In the genomic region with DNA sequence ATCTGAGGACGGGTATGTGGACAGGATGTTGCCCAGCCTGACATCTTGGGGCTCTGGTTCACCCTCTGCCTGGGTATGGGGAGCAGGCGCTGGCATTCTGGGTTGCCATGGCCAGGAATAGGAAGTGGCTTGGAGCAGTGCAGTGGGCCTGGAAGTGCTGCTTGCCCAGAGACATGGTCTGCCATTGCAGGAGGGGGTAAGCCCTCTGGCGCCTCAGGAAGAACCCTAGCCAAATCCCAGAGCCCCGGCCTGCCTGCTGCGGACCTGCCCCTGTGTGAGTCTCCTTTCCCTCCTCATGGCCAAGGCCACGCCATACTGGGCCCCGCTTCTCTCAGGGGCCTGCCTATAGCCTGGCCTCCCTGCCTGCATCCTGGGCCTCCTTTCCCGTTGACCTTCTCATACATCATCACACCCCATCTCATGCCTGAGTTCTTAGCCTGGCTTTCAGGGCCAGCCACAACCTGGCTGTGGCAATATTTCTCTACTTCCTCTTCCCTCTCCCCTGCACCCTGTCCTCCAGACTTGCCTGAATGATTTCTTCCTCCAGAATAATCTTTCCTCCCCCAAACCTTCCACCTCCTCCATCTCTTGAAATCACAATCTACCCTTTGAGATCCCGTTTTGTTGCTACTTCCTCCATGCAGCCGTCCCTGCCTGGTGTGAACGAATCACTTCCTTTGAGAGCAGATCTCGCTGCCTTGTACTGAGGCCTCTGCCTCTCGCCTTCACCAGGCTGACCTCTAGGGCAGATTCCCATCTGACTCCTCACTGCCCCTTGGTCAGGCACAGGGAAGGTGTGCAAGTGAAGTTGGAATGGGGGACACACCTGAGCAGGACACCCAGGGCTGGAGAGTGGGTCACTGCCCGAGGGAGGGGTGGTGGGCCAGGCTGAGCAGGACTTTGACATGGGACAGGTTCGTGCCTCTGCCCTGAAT, we compare ENCODE assay signal across 10 cellular contexts. TPM values are rescaled to one million over a fixed set of nuclear protein-coding genes. Genes with fewer than 3 reads are reported as not detected.
A peak's percentile ranks its signal among the peaks of the same experiment; 100 is the strongest.
DNase-seq lines count a peak whose midpoint lies in the region; ATAC-seq, FAIRE-seq and TF ChIP-seq lines count a peak whose summit lies in the region.
"Had no signal": no experiment of that assay in that cellular context is flagged by ENCODE, and none has a peak within 500 bp of the region (broad histone marks: within the 10 kb centered on the region; RNA-seq: fewer than 3 reads in every experiment).

No MANE protein-coding gene starts in this region.

- no peak for FAIRE-seq in H54 (lab: Jason Lieb, UNC)
- FAIRE-seq: endometrium had no signal

- ATAC-seq in GM18517 (IDR thresholded peaks at IDR 0.05; ENCODE audit: unreplicated experiment) = no peak

- 48 to 66% methylated on average over 15 of the region's 15 CpGs for WGBS in sigmoid colon, 2 donors

- TF ChIP-seq POLR2A in H54 (IDR thresholded peaks at IDR 0.05; ENCODE audit: low read depth, low read length) (no peak), sigmoid colon (IDR thresholded peaks at IDR 0.05) (no peak)

- H3K4me3 ChIP-seq in SJSA1 = no peak overlapping the region
- H3K4me3 ChIP-seq in fibroblast of mammary gland (ENCODE audit: control insufficient read depth, low read depth, low read length) = no peak overlapping the region
- H3K4me3 ChIP-seq in sigmoid colon = no peak overlapping the region

- H3K4me1 ChIP-seq in SJSA1 (replicated peaks) (peaks cover 47% of the 10 kb centered on the region), sigmoid colon (peaks cover 2 to 57% (median 48%) of the 10 kb centered on the region in 4 donors)

- H3K9me3 ChIP-seq in SJSA1 (replicated peaks) = no peaks in the 10 kb centered on the region
- no peaks in the 10 kb centered on the region for H3K9me3 ChIP-seq in sigmoid colon
- H3K9me3 ChIP-seq: neutrophil had no signal

- TF ChIP-seq CTCF in fibroblast of mammary gland (conservative IDR thresholded peaks at IDR 0.05; ENCODE audit: control insufficient read depth, insufficient read depth, low read depth, low read length) (no peak), sigmoid colon (IDR thresholded peaks at IDR 0.05) (no peak)

- TF ChIP-seq EP300 in sigmoid colon (IDR thresholded peaks at IDR 0.05) = no peak

- no peaks in the 10 kb centered on the region for H3K36me3 ChIP-seq in SJSA1
- H3K36me3 ChIP-seq in sigmoid colon = no peaks in the 10 kb centered on the region
- H3K36me3 ChIP-seq: neutrophil had no signal

- H3K27me3 ChIP-seq in SJSA1 (replicated peaks) = no peaks in the 10 kb centered on the region
- no peaks in the 10 kb centered on the region for H3K27me3 ChIP-seq in sigmoid colon

- DNase-seq in H54 (ENCODE audit: insufficient read length, low spot score) (peak; percentile 51), SJSA1 (ENCODE audit: low read depth in 1 of 2, low spot score in 2 of 2) (peak in 1 of 2 experiments; percentile 1), fibroblast of mammary gland (ENCODE audit: low read depth) (peak; percentile 49), sigmoid colon (peak; percentile 62), globus pallidus (ENCODE audit: low spot score) (no peak), AG20443 (ENCODE audit: low spot score) (no peak), HT-29 (ENCODE audit: low spot score) (no peak)

- intact Hi-C loops in sigmoid colon (cut with DNase I) = no loop called here

- H3K27ac ChIP-seq in SJSA1 (peak overlapping the region; percentile 93), sigmoid colon (peak overlapping the region; percentile 77 to 92 (median 86))
- H3K27ac ChIP-seq: neutrophil had no signal

RNA-seq across cellular contexts. Expression of a gene that starts 5.2 kb away (rescaled TPM):
- 8.7 and 10.4 TPM in 2 replicates for total RNA-seq in SJSA1 (2014; rRNA removed; shearing (Covaris generic))
- total RNA-seq in sigmoid colon = 10 to 100 TPM in 1 of 4 donors, 1 to 10 TPM in 3; 4.1 to 12.5 (median 6.7) TPM
- 100 to 1,000 TPM in 1 of 3 donors, 10 to 100 TPM in 2; 89.5 to 110 (median 90.8) TPM for polyA plus RNA-seq in sigmoid colon
- total RNA-seq in HT-29 (2014; rRNA removed; shearing (Covaris generic)) = 30.5 and 30.9 TPM in 2 replicates

RNA-seq across cellular contexts. Expression of a gene that starts 30.7 kb away (rescaled TPM):
- not detected in 2 replicates for total RNA-seq in SJSA1 (2014; rRNA removed; shearing (Covaris generic))
- total RNA-seq in sigmoid colon = 1 to 10 TPM in 1 of 4 donors, not detected in 3; 1.4 TPM
- polyA plus RNA-seq in sigmoid colon = 1 to 10 TPM in 1 of 3 donors, not detected in 2; 4.5 TPM
- total RNA-seq in HT-29 (2014; rRNA removed; shearing (Covaris generic)) = 2.8 TPM in 1 of 2 replicates, not detected in the other

RNA-seq across cellular contexts. Expression of a gene that starts 37.7 kb away (rescaled TPM):
- 0.58 TPM in 1 of 2 replicates, not detected in the other for total RNA-seq in SJSA1 (2014; rRNA removed; shearing (Covaris generic))
- total RNA-seq in sigmoid colon = not detected
- 10 to 100 TPM; 14.4 to 29.7 (median 19.0) TPM for polyA plus RNA-seq in sigmoid colon
- 0.61 and 1.4 TPM in 2 replicates for total RNA-seq in HT-29 (2014; rRNA removed; shearing (Covaris generic))

RNA-seq across cellular contexts. Expression of a gene that starts 56.1 kb away (rescaled TPM):
- total RNA-seq in SJSA1 (2014; rRNA removed; shearing (Covaris generic)) = not detected in 2 replicates
- total RNA-seq in sigmoid colon = 10 to 100 TPM in 2 of 4 donors, 1 to 10 TPM in 2; 7.7 to 12.8 (median 9.7) TPM
- polyA plus RNA-seq in sigmoid colon = 1 to 10 TPM; 1.8 to 3.6 (median 2.1) TPM
- total RNA-seq in HT-29 (2014; rRNA removed; shearing (Covaris generic)) = 1.9 and 2.3 TPM in 2 replicates

Comparison
In these comparisons a context has a peak if more than half of its experiments do, and no peak if none do; other contexts are left out.
1. DNase-seq: peak in H54 (single experiment), fibroblast of mammary gland (single experiment) and sigmoid colon (single experiment); none in globus pallidus (single experiment), AG20443 (single experiment) and HT-29 (single experiment).